Comparison of ENCODE assay signal across 23 cellular contexts in genomic region chr15:39016706-39017105, GRCh38.
DNase-seq lines count a peak whose midpoint lies in the region; ATAC-seq and TF ChIP-seq lines count a peak whose summit lies in the region.
"Had no signal": no experiment of that assay in that cellular context is flagged by ENCODE, and none has a peak within 500 bp of the region (broad histone marks: within the 10 kb centered on the region; RNA-seq: fewer than 3 reads in every experiment).

No MANE protein-coding gene starts in this region.

- no peaks in the 10 kb centered on the region for H3K79me2 ChIP-seq in GM23248 (ENCODE audit: insufficient read depth)
- no peaks in the 10 kb centered on the region for H3K79me2 ChIP-seq in fibroblast of lung (ENCODE audit: control insufficient read depth, insufficient read depth, low read length)
- H3K79me2 ChIP-seq in osteoblast (ENCODE audit: insufficient read depth, low read length), result no peaks in the 10 kb centered on the region

- no peaks in the 10 kb centered on the region for H3K9me3 ChIP-seq in GM23248 (ENCODE audit: low read depth)
- no peaks in the 10 kb centered on the region for H3K9me3 ChIP-seq in fibroblast of lung (ENCODE audit: control insufficient read depth, insufficient read depth, low read depth, low read length)
- H3K9me3 ChIP-seq in osteoblast (ENCODE audit: low read depth, low read length), result no peaks in the 10 kb centered on the region
- H3K9me3 ChIP-seq: Peyer's patch, SJSA1 had no signal

- H3K9ac ChIP-seq in GM23248 (no peak overlapping the region), fibroblast of lung (ENCODE audit: insufficient read depth, low read length) (no peak overlapping the region)

- H3K4me2 ChIP-seq in GM23248 (ENCODE audit: unreplicated experiment) (no peak overlapping the region), fibroblast of lung (ENCODE audit: extremely low read depth, insufficient read depth, low read length) (no peak overlapping the region), osteoblast (ENCODE audit: insufficient read depth, low read length) (peak overlapping the region; percentile 5)

- H3K9me2 ChIP-seq in GM23248 (ENCODE audit: insufficient read depth), result no peaks in the 10 kb centered on the region

- H3F3A ChIP-seq in GM23248 (ENCODE audit: insufficient read depth), result peaks cover 9% of the 10 kb centered on the region; the same call in 1 of the 2 replicates

- TF ChIP-seq CTCF in fibroblast of lung (conservative IDR thresholded peaks at IDR 0.05 in 1 of 2, IDR thresholded peaks at IDR 0.05 in 1 of 2; ENCODE audit: low read depth in 1 of 2, low read length in 2 of 2), result no peak
- no peak for TF ChIP-seq CTCF in osteoblast (IDR thresholded peaks at IDR 0.05; ENCODE audit: extremely low read depth, low read depth, low read length)

- H4K20me1 ChIP-seq in GM23248 (ENCODE audit: insufficient read depth), result no peaks in the 10 kb centered on the region
- no peaks in the 10 kb centered on the region for H4K20me1 ChIP-seq in fibroblast of lung (ENCODE audit: control insufficient read depth, extremely low read depth, insufficient read depth, low read length)
- H4K20me1 ChIP-seq in osteoblast (ENCODE audit: insufficient read depth, low read length), result no peaks in the 10 kb centered on the region

- DNase-seq in GM23248, result peak; percentile 54
- peak; percentile 2 for DNase-seq in SW480 (ENCODE audit: low spot score)
- peak; percentile 51 to 96 for DNase-seq in fibroblast of lung (ENCODE audit: low read depth in 2 of 2)
- DNase-seq in osteoblast (ENCODE audit: insufficient read length, low spot score, missing footprints), result peak; percentile 13
- DNase-seq in islet precursor cell, result no peak
- DNase-seq in H7, result no peak
- DNase-seq: activated CD4-positive, alpha-beta T cell treated with anti-CD3 and anti-CD28 coated beads for 4 hours; activated naive CD4-positive, alpha-beta T cell treated with Interleukin-2 at 50 U/mL for 16 hours; activated T-cell treated with anti-CD3 and anti-CD28 coated beads, Interleukin-2, amount 50 U/mL, for 4 hours; amniotic stem cell; central memory CD4-positive, alpha-beta T cell; dermis blood vessel endothelial cell; naive thymus-derived CD4-positive, alpha-beta T cell; NCI-H2171; NCI-H526; Peyer's patch; retina; spleen; stimulated activated CD4-positive, alpha-beta T cell treated with anti-CD3 and anti-CD28 coated beads, Interleukin-4, amount 100 ng/mL, for 24 hours; stimulated activated naive CD4-positive, alpha-beta T cell had no signal

- H3K4me3 ChIP-seq in GM23248 (no peak overlapping the region), fibroblast of lung (replicated peaks in 1 of 4; ENCODE audit: control extremely low read depth in 1 of 4, insufficient read depth in 1 of 4, low read depth in 3 of 4, low read length in 4 of 4) (no peak overlapping the region), osteoblast (ENCODE audit: insufficient read depth, low read length) (no peak overlapping the region), H7 (ENCODE audit: insufficient read depth, low read depth, low read length) (no peak overlapping the region)
- H3K4me3 ChIP-seq: K562, Peyer's patch, SJSA1, spleen had no signal

- in situ Hi-C loops in GM23248 (cut with MboI), result no loop called here

- H3K4me1 ChIP-seq in GM23248 (ENCODE audit: insufficient read depth) (no peaks in the 10 kb centered on the region), fibroblast of lung (ENCODE audit: control insufficient read depth, extremely low read depth, insufficient read depth, low read length) (no peaks in the 10 kb centered on the region), osteoblast (ENCODE audit: insufficient read depth, low read length) (peaks cover 14% of the 10 kb centered on the region)
- H3K4me1 ChIP-seq: Peyer's patch, SJSA1, spleen had no signal

- H2AFZ ChIP-seq in GM23248 (no peak overlapping the region), fibroblast of lung (ENCODE audit: low read length) (no peak overlapping the region), osteoblast (ENCODE audit: low read length) (no peak overlapping the region)

- H3K27ac ChIP-seq in GM23248, result no peak overlapping the region
- H3K27ac ChIP-seq in fibroblast of lung (ENCODE audit: insufficient read depth, low read length), result no peak overlapping the region
- no peak overlapping the region for H3K27ac ChIP-seq in osteoblast (ENCODE audit: low read depth, low read length)
- H3K27ac ChIP-seq: Peyer's patch, SJSA1, spleen had no signal

- H3K36me3 ChIP-seq in GM23248 (ENCODE audit: low read depth) (no peaks in the 10 kb centered on the region), fibroblast of lung (ENCODE audit: control insufficient read depth, insufficient read depth, low read length) (no peaks in the 10 kb centered on the region), osteoblast (ENCODE audit: insufficient read depth, low read length) (no peaks in the 10 kb centered on the region), H7 (replicated peaks; ENCODE audit: control insufficient read depth, insufficient read depth, low read length) (no peaks in the 10 kb centered on the region)
- H3K36me3 ChIP-seq: Peyer's patch, SJSA1, spleen had no signal

- WGBS in GM23248 (ENCODE audit: low coverage in 1 of 2, low lambda C conversion rate in 2 of 2, missing lambda C conversion rate in 2 of 2), 2 experiments, result 46 to 51% methylated on average over 3 of the region's 3 CpGs

- H3K27me3 ChIP-seq in GM23248 (replicated peaks; ENCODE audit: insufficient read depth) (no peaks in the 10 kb centered on the region), fibroblast of lung (ENCODE audit: control insufficient read depth, insufficient read depth, low read length) (no peaks in the 10 kb centered on the region), osteoblast (ENCODE audit: insufficient read depth, low read length) (no peaks in the 10 kb centered on the region), H7 (ENCODE audit: control insufficient read depth, insufficient read depth, low read length) (peaks cover 9% of the 10 kb centered on the region; the same call in 1 of the 2 replicates)
- H3K27me3 ChIP-seq: Peyer's patch, SJSA1, spleen had no signal

- no peak for ATAC-seq in HG02884 (IDR thresholded peaks at IDR 0.05; ENCODE audit: unreplicated experiment)
- ATAC-seq: activated T-cell treated with anti-CD3 and anti-CD28 coated beads, Interleukin-2, amount 50 U/mL, for 4 hours; K562; naive thymus-derived CD4-positive, alpha-beta T cell had no signal

Comparison
In these comparisons a context has a peak if more than half of its experiments do, and no peak if none do; other contexts are left out.
1. DNase-seq: peak in GM23248 (single experiment), SW480 (single experiment), fibroblast of lung (2 of 2) and osteoblast (single experiment); none in islet precursor cell (single experiment) and H7 (single experiment).